Comparison of ENCODE assay signal across 8 cellular contexts in genomic region chr14:104678346-104678745, GRCh38. TPM values are rescaled to one million over a fixed set of nuclear protein-coding genes. Genes with fewer than 3 reads are reported as not detected.
DNase-seq lines count a peak whose midpoint lies in the region; ATAC-seq and TF ChIP-seq lines count a peak whose summit lies in the region.

No MANE protein-coding gene starts in this region.

- H3K9me3 ChIP-seq in T-helper 17 cell (ENCODE audit: control insufficient read depth, low read length, poor library complexity, severe bottlenecking) (no peaks in the 10 kb centered on the region), sigmoid colon (no peaks in the 10 kb centered on the region)

- H3K27ac Mint-ChIP-seq in GM23338, result peak overlapping the region; percentile 98
- H3K27ac Mint-ChIP-seq in T-helper 17 cell, result no peak overlapping the region

- peaks cover 27% of the 10 kb centered on the region for H3F3A ChIP-seq in GM23338 (replicated peaks; ENCODE audit: low read depth)

- peak overlapping the region; percentile 49 for H3K4me3 ChIP-seq in BJ (ENCODE audit: low read depth, low read length)
- peak overlapping the region; percentile 73 for H3K4me3 ChIP-seq in GM23338
- H3K4me3 ChIP-seq in fibroblast of the aortic adventitia (ENCODE audit: low read depth, low read length), result peak overlapping the region; percentile 61
- peak overlapping the region; percentile 31 to 61 (median 55) for H3K4me3 ChIP-seq in sigmoid colon

- H3K27me3 ChIP-seq in BJ (ENCODE audit: control insufficient read depth, insufficient read depth, low read length) (no peaks in the 10 kb centered on the region), GM23338 (ENCODE audit: insufficient read depth) (no peaks in the 10 kb centered on the region), sigmoid colon (no peaks in the 10 kb centered on the region)

- no peaks in the 10 kb centered on the region for H4K20me1 ChIP-seq in GM23338 (replicated peaks; ENCODE audit: insufficient read depth)

- ATAC-seq in GM23338, result peak; percentile 2
- ATAC-seq in T-helper 17 cell, result no peak
- no peak for ATAC-seq in GM18909 (IDR thresholded peaks at IDR 0.05; ENCODE audit: poor library complexity, unreplicated experiment)

- H3K27me3 Mint-ChIP-seq in GM23338 (ENCODE audit: insufficient read depth, low read depth, poor library complexity), result peaks cover 24% of the 10 kb centered on the region
- no peaks in the 10 kb centered on the region for H3K27me3 Mint-ChIP-seq in T-helper 17 cell

- no peaks in the 10 kb centered on the region for H3K36me3 Mint-ChIP-seq in GM23338 (ENCODE audit: low read depth)
- no peaks in the 10 kb centered on the region for H3K36me3 Mint-ChIP-seq in T-helper 17 cell (ENCODE audit: low read depth)

- no peak for TF ChIP-seq EP300 in sigmoid colon (IDR thresholded peaks at IDR 0.05)

- H3K4me1 Mint-ChIP-seq in GM23338 (peaks cover 53% of the 10 kb centered on the region), T-helper 17 cell (peaks cover 17% of the 10 kb centered on the region)

- 32 to 60% methylated on average over 13 of the region's 13 CpGs for WGBS in sigmoid colon, 2 donors

- no peak for TF ChIP-seq POLR2A in sigmoid colon (IDR thresholded peaks at IDR 0.05)

- no peaks in the 10 kb centered on the region; the same call in 1 of the 2 replicates for H3K36me3 ChIP-seq in BJ (ENCODE audit: control insufficient read depth, insufficient read depth, low read length)
- H3K36me3 ChIP-seq in GM23338 (ENCODE audit: insufficient read depth), result no peaks in the 10 kb centered on the region
- H3K36me3 ChIP-seq in sigmoid colon, result no peaks in the 10 kb centered on the region

- H3K9me2 ChIP-seq in GM23338 (ENCODE audit: insufficient read depth), result peaks cover 6% of the 10 kb centered on the region; the same call in 1 of the 2 replicates

- intact Hi-C loops in sigmoid colon (cut with DNase I), result no loop called here

- no peaks in the 10 kb centered on the region for H3K79me2 ChIP-seq in GM23338 (replicated peaks; ENCODE audit: insufficient read depth)

- DNase-seq in BJ (ENCODE audit: low read depth) (no peak), GM23338 (ENCODE audit: low spot score) (no peak), T-helper 17 cell (no peak), fibroblast of the aortic adventitia (ENCODE audit: low read depth) (peak; percentile 35), sigmoid colon (peak; percentile 74), NCI-H1092 treated with DMSO at 0.1 percent for 48 hours (lab: John Stamatoyannopoulos, UW) (no peak), middle frontal gyrus (ENCODE audit: extremely low spot score, low spot score) (no peak)

- CTCF ChIA-PET in BJ (lab: Yijun Ruan, JAX), result interaction anchor here (0.5 to 1.7 kb wide), 3 partner anchors 25 to 752 kb away, joined by 3 to 4 read pairs (median 3); no protein-coding TSS in a partner anchor

- TF ChIP-seq CTCF in BJ (IDR thresholded peaks at IDR 0.05; ENCODE audit: insufficient read depth, low read depth, low read length) (no peak), GM23338 (conservative IDR thresholded peaks at IDR 0.05; ENCODE audit: low read depth in 2 of 2) (no peak), fibroblast of the aortic adventitia (IDR thresholded peaks at IDR 0.05; ENCODE audit: insufficient read depth, low read length) (no peak), sigmoid colon (IDR thresholded peaks at IDR 0.05) (no peak)

- POLR2A ChIA-PET in BJ (lab: Charles Lee), result no interaction called here

- H3K9me3 Mint-ChIP-seq in GM23338, result no peaks in the 10 kb centered on the region

- H2AFZ ChIP-seq in GM23338, result no peak overlapping the region

- H3K27ac ChIP-seq in GM23338 (ENCODE audit: low read depth) (peak overlapping the region; percentile 97), sigmoid colon (peak overlapping the region; percentile 76 to 89 (median 86))

- H3K4me3 Mint-ChIP-seq in GM23338, result peak overlapping the region; percentile 68
- H3K4me3 Mint-ChIP-seq in T-helper 17 cell, result peak overlapping the region; percentile 90

- H3K4me2 ChIP-seq in GM23338, result peak overlapping the region; percentile 93

- H3K4me1 ChIP-seq in GM23338 (ENCODE audit: insufficient read depth) (peaks cover 61% of the 10 kb centered on the region), sigmoid colon (peaks cover 0 to 65% (median 59%) of the 10 kb centered on the region in 4 donors)

TF ChIP-seq in GM23338, 12 proteins besides CTCF, POLR2A, EP300 and RAD21 (continues in another document):
- TF ChIP-seq CREB1 (CRISPR knock-in tag; IDR thresholded peaks at IDR 0.05; ENCODE audit: low read depth) (no peak), EZH2 (IDR thresholded peaks at IDR 0.05; ENCODE audit: low read depth, unreplicated experiment) (no peak)
- TF ChIP-seq, protein P1, sequence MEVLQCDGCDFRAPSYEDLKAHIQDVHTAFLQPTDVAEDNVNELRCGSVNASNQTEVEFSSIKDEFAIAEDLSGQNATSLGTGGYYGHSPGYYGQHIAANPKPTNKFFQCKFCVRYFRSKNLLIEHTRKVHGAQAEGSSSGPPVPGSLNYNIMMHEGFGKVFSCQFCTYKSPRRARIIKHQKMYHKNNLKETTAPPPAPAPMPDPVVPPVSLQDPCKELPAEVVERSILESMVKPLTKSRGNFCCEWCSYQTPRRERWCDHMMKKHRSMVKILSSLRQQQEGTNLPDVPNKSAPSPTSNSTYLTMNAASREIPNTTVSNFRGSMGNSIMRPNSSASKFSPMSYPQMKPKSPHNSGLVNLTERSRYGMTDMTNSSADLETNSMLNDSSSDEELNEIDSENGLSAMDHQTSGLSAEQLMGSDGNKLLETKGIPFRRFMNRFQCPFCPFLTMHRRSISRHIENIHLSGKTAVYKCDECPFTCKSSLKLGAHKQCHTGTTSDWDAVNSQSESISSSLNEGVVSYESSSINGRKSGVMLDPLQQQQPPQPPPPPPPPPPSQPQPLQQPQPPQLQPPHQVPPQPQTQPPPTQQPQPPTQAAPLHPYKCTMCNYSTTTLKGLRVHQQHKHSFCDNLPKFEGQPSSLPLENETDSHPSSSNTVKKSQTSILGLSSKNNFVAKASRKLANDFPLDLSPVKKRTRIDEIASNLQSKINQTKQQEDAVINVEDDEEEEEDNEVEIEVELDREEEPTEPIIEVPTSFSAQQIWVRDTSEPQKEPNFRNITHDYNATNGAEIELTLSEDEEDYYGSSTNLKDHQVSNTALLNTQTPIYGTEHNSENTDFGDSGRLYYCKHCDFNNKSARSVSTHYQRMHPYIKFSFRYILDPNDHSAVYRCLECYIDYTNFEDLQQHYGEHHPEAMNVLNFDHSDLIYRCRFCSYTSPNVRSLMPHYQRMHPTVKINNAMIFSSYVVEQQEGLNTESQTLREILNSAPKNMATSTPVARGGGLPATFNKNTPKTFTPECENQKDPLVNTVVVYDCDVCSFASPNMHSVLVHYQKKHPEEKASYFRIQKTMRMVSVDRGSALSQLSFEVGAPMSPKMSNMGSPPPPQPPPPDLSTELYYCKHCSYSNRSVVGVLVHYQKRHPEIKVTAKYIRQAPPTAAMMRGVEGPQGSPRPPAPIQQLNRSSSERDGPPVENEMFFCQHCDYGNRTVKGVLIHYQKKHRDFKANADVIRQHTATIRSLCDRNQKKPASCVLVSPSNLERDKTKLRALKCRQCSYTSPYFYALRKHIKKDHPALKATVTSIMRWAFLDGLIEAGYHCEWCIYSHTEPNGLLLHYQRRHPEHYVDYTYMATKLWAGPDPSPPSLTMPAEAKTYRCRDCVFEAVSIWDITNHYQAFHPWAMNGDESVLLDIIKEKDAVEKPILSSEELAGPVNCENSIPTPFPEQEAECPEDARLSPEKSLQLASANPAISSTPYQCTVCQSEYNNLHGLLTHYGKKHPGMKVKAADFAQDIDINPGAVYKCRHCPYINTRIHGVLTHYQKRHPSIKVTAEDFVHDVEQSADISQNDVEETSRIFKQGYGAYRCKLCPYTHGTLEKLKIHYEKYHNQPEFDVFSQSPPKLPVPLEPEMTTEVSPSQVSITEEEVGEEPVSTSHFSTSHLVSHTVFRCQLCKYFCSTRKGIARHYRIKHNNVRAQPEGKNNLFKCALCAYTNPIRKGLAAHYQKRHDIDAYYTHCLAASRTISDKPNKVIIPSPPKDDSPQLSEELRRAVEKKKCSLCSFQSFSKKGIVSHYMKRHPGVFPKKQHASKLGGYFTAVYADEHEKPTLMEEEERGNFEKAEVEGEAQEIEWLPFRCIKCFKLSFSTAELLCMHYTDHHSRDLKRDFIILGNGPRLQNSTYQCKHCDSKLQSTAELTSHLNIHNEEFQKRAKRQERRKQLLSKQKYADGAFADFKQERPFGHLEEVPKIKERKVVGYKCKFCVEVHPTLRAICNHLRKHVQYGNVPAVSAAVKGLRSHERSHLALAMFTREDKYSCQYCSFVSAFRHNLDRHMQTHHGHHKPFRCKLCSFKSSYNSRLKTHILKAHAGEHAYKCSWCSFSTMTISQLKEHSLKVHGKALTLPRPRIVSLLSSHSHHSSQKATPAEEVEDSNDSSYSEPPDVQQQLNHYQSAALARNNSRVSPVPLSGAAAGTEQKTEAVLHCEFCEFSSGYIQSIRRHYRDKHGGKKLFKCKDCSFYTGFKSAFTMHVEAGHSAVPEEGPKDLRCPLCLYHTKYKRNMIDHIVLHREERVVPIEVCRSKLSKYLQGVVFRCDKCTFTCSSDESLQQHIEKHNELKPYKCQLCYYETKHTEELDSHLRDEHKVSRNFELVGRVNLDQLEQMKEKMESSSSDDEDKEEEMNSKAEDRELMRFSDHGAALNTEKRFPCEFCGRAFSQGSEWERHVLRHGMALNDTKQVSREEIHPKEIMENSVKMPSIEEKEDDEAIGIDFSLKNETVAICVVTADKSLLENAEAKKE (CRISPR knock-in tag; IDR thresholded peaks at IDR 0.05), result no peak

RNA-seq across cellular contexts. Expression of gene INF2, which starts 11.1 kb away (rescaled TPM):
- polyA plus RNA-seq in BJ (2011; rRNA removed) (20.0 and 39.9 TPM in 2 replicates), GM23338 (2016; fragmentation: Nextera tagmentation; extraction: Ambion mirVana) (36.7 and 37.2 TPM in 2 replicates), sigmoid colon (100 to 1,000 TPM; 127 to 169 (median 130) TPM)
- 19.5 and 24.1 TPM in 2 replicates for polyA minus RNA-seq in BJ (2011; rRNA and poly(A)+ RNA removed)
- total RNA-seq in GM23338 (2014; rRNA removed; shearing (Covaris generic)), result 52.4 and 75.5 TPM in 2 replicates
- total RNA-seq in T-helper 17 cell (10 to 100 TPM; 61.0 to 76.1 TPM), fibroblast of the aortic adventitia (ENCODE audit: low replicate concordance) (38.3 and 64.0 TPM in 2 replicates), sigmoid colon (10 to 100 TPM; 26.3 to 67.0 (median 30.3) TPM)

RNA-seq across cellular contexts. Expression of gene ADSS1, which starts 45.7 kb away (rescaled TPM):
- polyA plus RNA-seq in BJ (2011; rRNA removed), result 2.9 and 4.5 TPM in 2 replicates
- polyA minus RNA-seq in BJ (2011; rRNA and poly(A)+ RNA removed), result 1.0 and 4.5 TPM in 2 replicates
- 4.3 and 11.6 TPM in 2 replicates for total RNA-seq in GM23338 (2014; rRNA removed; shearing (Covaris generic))
- 9.5 and 12.4 TPM in 2 replicates for polyA plus RNA-seq in GM23338 (2016; fragmentation: Nextera tagmentation; extraction: Ambion mirVana)
- total RNA-seq in T-helper 17 cell, result 1 to 10 TPM; 2.4 to 2.9 TPM
- total RNA-seq in fibroblast of the aortic adventitia (ENCODE audit: low replicate concordance), result 0.65 and 4.8 TPM in 2 replicates
- total RNA-seq in sigmoid colon, result 10 to 100 TPM in 1 of 4 donors, 1 to 10 TPM in 3; 2.0 to 10.2 (median 7.3) TPM
- polyA plus RNA-seq in sigmoid colon, result 1 to 10 TPM; 3.5 to 6.6 (median 4.1) TPM

Comparison
In these comparisons a context has a peak if more than half of its experiments do, and no peak if none do; other contexts are left out.
1. DNase-seq: peak in fibroblast of the aortic adventitia (single experiment) and sigmoid colon (single experiment); none in BJ (single experiment), GM23338 (single experiment), T-helper 17 cell (0 of 3), NCI-H1092 treated with DMSO at 0.1 percent for 48 hours (single experiment) and middle frontal gyrus (single experiment).
2. Peak in every context shown above with its lines, with median percentiles within 50 percentile points of each other: H3K4me3 ChIP-seq.